In genomic region chr1:6082430-6082971, GRCh38 we compare ENCODE assay signal across 10 cellular contexts. TPM values are rescaled to one million over a fixed set of nuclear protein-coding genes. Genes with fewer than 3 reads are reported as not detected.
DNase-seq lines count a peak whose midpoint lies in the region; ATAC-seq and TF ChIP-seq lines count a peak whose summit lies in the region.
"Had no signal": no experiment of that assay in that cellular context is flagged by ENCODE, and none has a peak within 500 bp of the region (broad histone marks: within the 10 kb centered on the region; RNA-seq: fewer than 3 reads in every experiment).

No MANE protein-coding gene starts in this region.

- H3K36me3 Mint-ChIP-seq in HFFc6 (ENCODE audit: low read depth) (no peaks in the 10 kb centered on the region), chondrocyte (ENCODE audit: low read depth) (peaks cover 1% of the 10 kb centered on the region)
- H3K36me3 Mint-ChIP-seq: natural killer cell treated with Interleukin-12 subunit alpha and Interleukin-12 subunit beta and Interleukin-15 and Interleukin-18, amount 100 ng/mL, for 72 hours had no signal

- H3K27ac Mint-ChIP-seq in HFFc6 (no peak overlapping the region), chondrocyte (ENCODE audit: unreplicated experiment) (no peak overlapping the region)
- H3K27ac Mint-ChIP-seq: natural killer cell treated with Interleukin-12 subunit alpha and Interleukin-12 subunit beta and Interleukin-15 and Interleukin-18, amount 100 ng/mL, for 72 hours had no signal

- TF ChIP-seq CTCF in AG10803 (conservative IDR thresholded peaks at IDR 0.05; ENCODE audit: low read length) (peak; percentile 52), HFFc6 (IDR thresholded peaks at IDR 0.05) (peak; percentile 69), chondrocyte (IDR thresholded peaks at IDR 0.05) (peak; percentile 59)

- H3K56ac ChIP-seq in mesendoderm (ENCODE audit: low read length), result no peak overlapping the region

- no peak overlapping the region for H2AK5ac ChIP-seq in mesendoderm (ENCODE audit: low read length)

- H3K4me1 Mint-ChIP-seq in HFFc6 (ENCODE audit: low read depth), result peaks cover 11% of the 10 kb centered on the region
- no peaks in the 10 kb centered on the region for H3K4me1 Mint-ChIP-seq in chondrocyte (ENCODE audit: low read depth)

- in situ Hi-C loops in G401 (cut with HindIII; ENCODE audit: low sequenced_read_pairs), result no loop called here

- H3K9me3 Mint-ChIP-seq in HFFc6, result no peaks in the 10 kb centered on the region
- no peaks in the 10 kb centered on the region for H3K9me3 Mint-ChIP-seq in chondrocyte (ENCODE audit: low read depth)
- H3K9me3 Mint-ChIP-seq: natural killer cell treated with Interleukin-12 subunit alpha and Interleukin-12 subunit beta and Interleukin-15 and Interleukin-18, amount 100 ng/mL, for 72 hours had no signal

- no CpG with 5 or more reads among the region's 10 CpGs for WGBS in mesendoderm (ENCODE audit: extremely low coverage, insufficient coverage, low lambda C conversion rate)

- no peaks in the 10 kb centered on the region for H3K36me3 ChIP-seq in mesendoderm (ENCODE audit: control insufficient read depth, insufficient read depth, low read length)

- no peak overlapping the region for H3K4me3 Mint-ChIP-seq in HFFc6
- H3K4me3 Mint-ChIP-seq in chondrocyte (ENCODE audit: unreplicated experiment), result no peak overlapping the region
- H3K4me3 Mint-ChIP-seq: natural killer cell treated with Interleukin-12 subunit alpha and Interleukin-12 subunit beta and Interleukin-15 and Interleukin-18, amount 100 ng/mL, for 72 hours had no signal

- H4K5ac ChIP-seq in mesendoderm (ENCODE audit: low read length), result no peak overlapping the region

- no peaks in the 10 kb centered on the region for H3K27me3 ChIP-seq in mesendoderm (ENCODE audit: insufficient read depth, low read length, poor library complexity)

- H3K4me3 ChIP-seq in AG10803 (ENCODE audit: low read length) (no peak overlapping the region), mesendoderm (ENCODE audit: low read length) (no peak overlapping the region)

- H2BK120ac ChIP-seq in mesendoderm (ENCODE audit: low read depth, low read length), result no peak overlapping the region

- H3K23ac ChIP-seq in mesendoderm (ENCODE audit: low read length), result no peak overlapping the region

- H2BK5ac ChIP-seq in mesendoderm (ENCODE audit: low read length), result no peak overlapping the region

- no peaks in the 10 kb centered on the region for H3K79me1 ChIP-seq in mesendoderm (ENCODE audit: low read length)

- H3K79me2 ChIP-seq in mesendoderm (ENCODE audit: control insufficient read depth, insufficient read depth, low read length), result no peaks in the 10 kb centered on the region

- ATAC-seq in HG02981 (IDR thresholded peaks at IDR 0.05; ENCODE audit: unreplicated experiment), result no peak
- ATAC-seq: natural killer cell treated with Interleukin-12 subunit alpha and Interleukin-12 subunit beta and Interleukin-15 and Interleukin-18, amount 100 ng/mL, for 72 hours had no signal

- H3K9ac ChIP-seq in mesendoderm (ENCODE audit: low read length), result no peak overlapping the region

- H3K27ac ChIP-seq in mesendoderm (ENCODE audit: low read depth, low read length), result no peak overlapping the region

- H3K27me3 Mint-ChIP-seq in HFFc6 (ENCODE audit: insufficient read depth) (peaks cover 6% of the 10 kb centered on the region), chondrocyte (ENCODE audit: low read depth) (peaks cover 16% of the 10 kb centered on the region)
- H3K27me3 Mint-ChIP-seq: natural killer cell treated with Interleukin-12 subunit alpha and Interleukin-12 subunit beta and Interleukin-15 and Interleukin-18, amount 100 ng/mL, for 72 hours had no signal

- DNase-seq in AG10803 (ENCODE audit: low read depth), result peak; percentile 44
- peak; percentile 27 for DNase-seq in HFFc6
- DNase-seq in chondrocyte (ENCODE audit: low spot score), result no peak
- DNase-seq in mesendoderm, result peak; percentile 21
- no peak for DNase-seq in ecto neural progenitor cell (ENCODE audit: low spot score)
- DNase-seq in G401 (ENCODE audit: low spot score), result no peak
- no peak for DNase-seq in SIG-M5 treated with dmso at 0.1 percent for 504 hours (lab: John Stamatoyannopoulos, UW; ENCODE audit: unreplicated experiment)
- DNase-seq: DMS79 had no signal

- no peak overlapping the region for H3K4ac ChIP-seq in mesendoderm (ENCODE audit: low read depth, low read length)

- H3K18ac ChIP-seq in mesendoderm (ENCODE audit: low read length), result no peak overlapping the region

- H3K4me1 ChIP-seq in mesendoderm (ENCODE audit: control insufficient read depth, low read depth, low read length), result no peaks in the 10 kb centered on the region

- no peak overlapping the region for H2BK15ac ChIP-seq in mesendoderm (replicated peaks; ENCODE audit: low read depth)

- no peak overlapping the region for H3K4me2 ChIP-seq in mesendoderm (ENCODE audit: low read length)

- H4K8ac ChIP-seq in mesendoderm (ENCODE audit: low read depth, low read length), result no peak overlapping the region

RNA-seq across cellular contexts. Expression of gene KCNAB2, which starts 36.8 kb away (rescaled TPM):
- total RNA-seq in HFFc6 (2021; fragmentation: NEBNext Ultra II Directional; extraction: Animal tissue kit (Norgen Biotek cat#: 25700)), result 10 to 100 TPM in 4 of 6 experiments, 1 to 10 TPM in 2; 8.0 to 12.6 (median 10.7) TPM
- 4.2 to 7.3 TPM (median 5.2 TPM) in 3 replicates for total RNA-seq in chondrocyte
- polyA plus RNA-seq in mesendoderm (2013, experiment 1 of 2), result 1.1 TPM
- polyA plus RNA-seq in mesendoderm (2013, experiment 2 of 2), result 1.0 TPM
- 0.71 and 1.8 TPM in 2 replicates for total RNA-seq in G401 (2014; rRNA removed; shearing (Covaris generic))

Comparison
In these comparisons a context has a peak if more than half of its experiments do, and no peak if none do; other contexts are left out.
1. DNase-seq: peak in AG10803 (single experiment), HFFc6 (single experiment) and mesendoderm (single experiment); none in chondrocyte (single experiment), ecto neural progenitor cell (single experiment), G401 (single experiment) and SIG-M5 treated with dmso at 0.1 percent for 504 hours (single experiment).
2. Peak in every context shown above with its lines, with median percentiles within 50 percentile points of each other: CTCF ChIP-seq.